ENCODE assay signal across 2 cellular contexts in genomic region chr11:68904458-68904847, GRCh38.
TF ChIP-seq lines count a peak whose summit lies in the region.

No MANE protein-coding gene starts in this region.

TF ChIP-seq in IMR-90, 13 proteins besides CTCF, POLR2A, EP300 and RAD21:
- 0 out of 2 replicates have a peak, but pooled peaks have one; percentile 4 for TF ChIP-seq BHLHE40 (IDR thresholded peaks at IDR 0.05; ENCODE audit: low read depth, low read length)
- no peak for TF ChIP-seq SMC3 (IDR thresholded peaks at IDR 0.05; ENCODE audit: low read depth, low read length)
- TF ChIP-seq USF2 (IDR thresholded peaks at IDR 0.05; ENCODE audit: low read depth, low read length) = no peak
- no peak for TF ChIP-seq MAFK (IDR thresholded peaks at IDR 0.05; ENCODE audit: low read depth, low read length)
- no peak for TF ChIP-seq FOS (IDR thresholded peaks at IDR 0.05; ENCODE audit: low read depth, low read length)
- TF ChIP-seq ELK1 (IDR thresholded peaks at IDR 0.05; ENCODE audit: borderline replicate concordance, low read depth, low read length) = no peak
- no peak for TF ChIP-seq CEBPB (IDR thresholded peaks at IDR 0.05; ENCODE audit: low read depth, low read length)
- TF ChIP-seq RCOR1 (IDR thresholded peaks at IDR 0.05; ENCODE audit: insufficient replicate concordance, low read length) = no peak
- no peak for TF ChIP-seq MXI1 (IDR thresholded peaks at IDR 0.05; ENCODE audit: borderline replicate concordance, low read depth, low read length)

TF ChIP-seq in K562, 482 proteins besides CTCF, POLR2A, EP300 and RAD21:
- TF ChIP-seq CHD1 (IDR thresholded peaks at IDR 0.05; ENCODE audit: low read length) = no peak
- TF ChIP-seq HDAC1 (IDR thresholded peaks at IDR 0.05) = peak in 1 of 2 experiments; percentile 41; a peak in 1 of 4 replicates
- no peak for TF ChIP-seq KDM2B (CRISPR knock-in tag; IDR thresholded peaks at IDR 0.05)
- no peak for TF ChIP-seq GABPA (tag; conservative IDR thresholded peaks at IDR 0.05; ENCODE audit: low read depth)
- peak; percentile 63; the same call in 1 of the 2 replicates for TF ChIP-seq NKRF (IDR thresholded peaks at IDR 0.05; ENCODE audit: borderline replicate concordance)
